Comparison of ENCODE assay signal across 11 cellular contexts in the genomic region with DNA sequence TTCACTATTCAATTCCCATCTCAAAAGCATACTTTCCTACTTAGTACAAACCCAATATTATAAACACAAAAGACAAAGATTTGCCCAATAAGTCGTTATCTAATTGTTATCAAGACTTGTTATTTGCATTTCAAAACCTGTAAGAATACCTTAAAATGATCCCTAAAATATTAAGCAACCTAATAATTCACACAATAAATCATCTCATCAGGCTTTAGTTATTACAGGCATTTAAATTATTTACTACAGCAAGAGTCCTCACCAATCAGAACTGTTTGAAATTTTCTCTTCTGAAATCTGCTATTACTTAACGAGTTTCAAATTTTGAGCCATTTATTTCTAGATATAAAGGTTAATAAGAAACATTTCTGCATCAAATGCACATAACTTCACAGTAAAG. TPM values are rescaled to one million over a fixed set of nuclear protein-coding genes. Genes with fewer than 3 reads are reported as not detected.
A peak's percentile ranks its signal among the peaks of the same experiment; 100 is the strongest.
DNase-seq lines count a peak whose midpoint lies in the region; ATAC-seq, FAIRE-seq and TF ChIP-seq lines count a peak whose summit lies in the region.
"Had no signal": no experiment of that assay in that cellular context is flagged by ENCODE, and none has a peak within 500 bp of the region (broad histone marks: within the 10 kb centered on the region; RNA-seq: fewer than 3 reads in every experiment).

No MANE protein-coding gene starts in this region.

- H3K9me3 Mint-ChIP-seq in CD14-positive monocyte (no peaks in the 10 kb centered on the region), neural crest cell (no peaks in the 10 kb centered on the region)

- peaks cover 13 to 27% of the 10 kb centered on the region in 2 donors for H3K36me3 Mint-ChIP-seq in CD14-positive monocyte
- H3K36me3 Mint-ChIP-seq in neural crest cell (ENCODE audit: low read depth) = no peaks in the 10 kb centered on the region

- H3K4me1 Mint-ChIP-seq in CD14-positive monocyte (peaks cover 65% of the 10 kb centered on the region), neural crest cell (peaks cover 46% of the 10 kb centered on the region)

- no peak for ATAC-seq in HG03097 (IDR thresholded peaks at IDR 0.05; ENCODE audit: low FRiP score, unreplicated experiment)
- no peak for ATAC-seq in HG02798 (IDR thresholded peaks at IDR 0.05; ENCODE audit: poor library complexity, unreplicated experiment)

- peak overlapping the region; percentile 93 for H3K27ac ChIP-seq in KOPT-K1 (ENCODE audit: low read depth, low read length, poor library complexity, severe bottlenecking)

- peak overlapping the region; percentile 35 to 99 (median 93) for H3K27ac Mint-ChIP-seq in CD14-positive monocyte
- no peak overlapping the region for H3K27ac Mint-ChIP-seq in neural crest cell (ENCODE audit: unreplicated experiment)

- no peaks in the 10 kb centered on the region for H3K9me3 ChIP-seq in KOPT-K1 (ENCODE audit: insufficient read depth, low read length, poor library complexity, severe bottlenecking)

- DNase-seq in CD14-positive monocyte (ENCODE audit: low spot score) = no peak
- no peak for DNase-seq in choroid plexus epithelial cell (ENCODE audit: low read depth)
- DNase-seq in neural crest cell (ENCODE audit: low read depth, low spot score) = no peak
- no peak for DNase-seq in stimulated activated CD4-positive, alpha-beta T cell treated with anti-CD3 and anti-CD28 coated beads, Interleukin-15, amount 100 ng/mL, for 24 hours
- no peak for DNase-seq in GM12892 (ENCODE audit: insufficient read length)
- DNase-seq: NCI-H1417 treated with DMSO at 0.1 percent for 48 hours; stimulated activated CD4-positive, alpha-beta T cell treated with anti-CD3 and anti-CD28 coated beads, Interleukin-4, amount 100 ng/mL, for 4 hours had no signal

- H3K4me3 Mint-ChIP-seq in CD14-positive monocyte = peak overlapping the region; percentile 99 to 100
- peak overlapping the region; percentile 92 for H3K4me3 Mint-ChIP-seq in neural crest cell

- FAIRE-seq in GM12892 (lab: Jason Lieb, UNC) = no peak
- FAIRE-seq: colon had no signal

- H3K36me3 ChIP-seq in KOPT-K1 (ENCODE audit: insufficient read depth, low read length) = peaks cover 13% of the 10 kb centered on the region; the same call in 1 of the 2 replicates

- TF ChIP-seq POLR2A in GM12892 (IDR thresholded peaks at IDR 0.05; ENCODE audit: low read depth, low read length) = no peak

- H3K27me3 Mint-ChIP-seq in CD14-positive monocyte (ENCODE audit: low read depth in 3 of 3) = no peaks in the 10 kb centered on the region
- H3K27me3 Mint-ChIP-seq in neural crest cell (ENCODE audit: low read depth) = no peaks in the 10 kb centered on the region

- intact Hi-C loops in CD14-positive monocyte (cut with micrococcal nuclease) = loop anchor here (5.0 to 10.0 kb wide), 3 partner anchors 53 to 197 kb away; partner anchors contain the start of genes CFAP36 (in 1 of the 2) and PPP4R3B (in 1 of the 2)

- peak overlapping the region; percentile 89 for H3K4me3 ChIP-seq in choroid plexus epithelial cell (ENCODE audit: low read depth, low read length)

- TF ChIP-seq CTCF in CD14-positive monocyte (IDR thresholded peaks at IDR 0.05) (no peak), choroid plexus epithelial cell (conservative IDR thresholded peaks at IDR 0.05; ENCODE audit: low read depth, low read length) (no peak), neural crest cell (conservative IDR thresholded peaks at IDR 0.05) (no peak)

RNA-seq across cellular contexts. Expression of gene CCDC88A, which starts 1.6 kb away (rescaled TPM):
- polyA plus RNA-seq in CD14-positive monocyte = 10 to 100 TPM in 1 of 2 donors, 1 to 10 TPM in 1; 9.9 to 17.9 TPM
- total RNA-seq in neural crest cell = 123 and 129 TPM in 2 replicates
- polyA plus RNA-seq in GM12892 (2012; ENCODE audit: missing spikeins) = 37.0 TPM
